In genomic region chrX:80810365-80810978, GRCh38 we compare ENCODE assay signal across 8 cellular contexts. TPM values are rescaled to one million over a fixed set of nuclear protein-coding genes. Genes with fewer than 3 reads are reported as not detected.
DNase-seq lines count a peak whose midpoint lies in the region; ATAC-seq, FAIRE-seq and TF ChIP-seq lines count a peak whose summit lies in the region.

No MANE protein-coding gene starts in this region.

- TF ChIP-seq EP300 in A549 (IDR thresholded peaks at IDR 0.05) (no peak), HepG2 (IDR thresholded peaks at IDR 0.05; ENCODE audit: low read depth in 2 of 2, low read length in 2 of 2) (no peak), HepG2 (CRISPR knock-in tag; IDR thresholded peaks at IDR 0.05; ENCODE audit: borderline replicate concordance) (no peak)

- H3K4me3 ChIP-seq in A549 (peak overlapping the region; percentile 80), HEK293 (ENCODE audit: low read depth, low read length) (peak overlapping the region; percentile 47), HepG2 (replicated peaks in 1 of 3; ENCODE audit: insufficient read depth in 1 of 3, low read depth in 2 of 3, low read length in 3 of 3) (peak overlapping the region; percentile 60 to 73 (median 69)), urinary bladder (ENCODE audit: low read depth, low read length) (peak overlapping the region; percentile 44)

- no peaks in the 10 kb centered on the region for H4K20me1 ChIP-seq in HepG2 (ENCODE audit: insufficient read depth, low read length)

- DNase-seq in A549 (ENCODE audit: low read depth in 1 of 2, low spot score in 1 of 2): peak; percentile 0 to 2
- DNase-seq in HepG2 (ENCODE audit: low spot score): no peak
- DNase-seq in omental fat pad (ENCODE audit: low spot score): no peak

- TF ChIP-seq RAD21 in A549 (conservative IDR thresholded peaks at IDR 0.05 in 1 of 2, IDR thresholded peaks at IDR 0.05 in 1 of 2) (no peak), HepG2 (CRISPR knock-in tag; IDR thresholded peaks at IDR 0.05) (no peak)

- TF ChIP-seq POLR2A in A549 (IDR thresholded peaks at IDR 0.05; ENCODE audit: low read length) (no peak), HepG2 (IDR thresholded peaks at IDR 0.05; ENCODE audit: insufficient read depth in 1 of 2, low read depth in 2 of 2, low read length in 2 of 2) (no peak)

- CTCF ChIA-PET in A549 (lab: Yijun Ruan, JAX): no interaction called here
- CTCF ChIA-PET in HEK293 (lab: Yijun Ruan, JAX): interaction anchor here (0.6 kb wide), 1 partner anchor 391 kb away, joined by 4 read pairs; no protein-coding TSS in a partner anchor
- CTCF ChIA-PET in HepG2 (lab: Yijun Ruan, JAX; ENCODE audit: low intra/inter-chr PET ratio, low total read pairs): no interaction called here

- peak overlapping the region; percentile 71 for H3K9ac ChIP-seq in HepG2 (ENCODE audit: insufficient read depth, low read depth, low read length)

- H3K27ac ChIP-seq in A549: peak overlapping the region; percentile 91 to 97
- H3K27ac ChIP-seq in HEK293 (ENCODE audit: extremely low read depth, low read depth, low read length): peak overlapping the region; percentile 34; the same call in 1 of the 2 replicates
- H3K27ac ChIP-seq in angular gyrus (ENCODE audit: low read depth, low read length): peak overlapping the region; percentile 30
- H3K27ac ChIP-seq in HepG2 (ENCODE audit: extremely low read length, insufficient read depth, low read length): peak overlapping the region; percentile 66
- peak overlapping the region; percentile 23 for H3K27ac ChIP-seq in urinary bladder (ENCODE audit: low read depth)

- ATAC-seq in A549: no peak
- ATAC-seq in HepG2: peak; percentile 22
- ATAC-seq in HG02938 (IDR thresholded peaks at IDR 0.05; ENCODE audit: unreplicated experiment): no peak
- ATAC-seq in HG02610 (IDR thresholded peaks at IDR 0.05; ENCODE audit: unreplicated experiment): no peak
- ATAC-seq in omental fat pad (ENCODE audit: low FRiP score): no peak

- H3K4me2 ChIP-seq in A549 (peak overlapping the region; percentile 81), HepG2 (ENCODE audit: low read depth, low read length) (peak overlapping the region; percentile 44)

- WGBS in A549 (ENCODE audit: missing lambda C conversion rate): 9% methylated on average over 9 of the region's 9 CpGs
- 1% methylated on average over 9 of the region's 9 CpGs for WGBS in HepG2 (ENCODE audit: low lambda C conversion rate)
- 13% methylated on average over 9 of the region's 9 CpGs for WGBS in urinary bladder

- POLR2A ChIA-PET in A549 (lab: Yijun Ruan, JAX): interaction anchor here (0.9 to 1.0 kb wide), 2 partner anchors 11 to 18 kb away, joined by 3 read pairs; no protein-coding TSS in a partner anchor
- POLR2A ChIA-PET in HEK293 (lab: Yijun Ruan, JAX): interaction anchor here (0.6 to 0.7 kb wide), 2 partner anchors 8 to 130 kb away, joined by 3 to 4 read pairs; no protein-coding TSS in a partner anchor
- POLR2A ChIA-PET in HepG2 (lab: Yijun Ruan, JAX): interaction anchor here (0.7 kb wide), 1 partner anchor 16 kb away, joined by 3 read pairs; no protein-coding TSS in a partner anchor

- H3K4me1 ChIP-seq in A549: peaks cover 9% of the 10 kb centered on the region; the same call in 2 of the 3 replicates
- no peaks in the 10 kb centered on the region for H3K4me1 ChIP-seq in HEK293 (ENCODE audit: control insufficient read depth, insufficient read depth, low read length)
- peaks cover 13% of the 10 kb centered on the region; the same call in 1 of the 2 replicates for H3K4me1 ChIP-seq in HepG2 (ENCODE audit: insufficient read depth, low read length)
- H3K4me1 ChIP-seq in urinary bladder (ENCODE audit: insufficient read depth): no peaks in the 10 kb centered on the region

- FAIRE-seq in A549 (lab: Jason Lieb, UNC): no peak
- no peak for FAIRE-seq in HepG2 (lab: Jason Lieb, UNC)

- TSS peak; percentile 83 for BruUV-seq in HepG2 (replicated peaks; lab: Mats Ljungman, UMichigan)

- no peaks in the 10 kb centered on the region for H3K9me3 ChIP-seq in A549
- no peaks in the 10 kb centered on the region for H3K9me3 ChIP-seq in HEK293 (ENCODE audit: control insufficient read depth, insufficient read depth, low read depth, low read length)
- no peaks in the 10 kb centered on the region for H3K9me3 ChIP-seq in HepG2 (ENCODE audit: low read length)

- in situ Hi-C loops in HepG2 (cut with HindIII; ENCODE audit: extremely low pct_ligation_motif_present, low pct_unique_long_range_greater_than_20kb): no loop called here

- no peak for TF ChIP-seq CTCF in A549 (IDR thresholded peaks at IDR 0.05)
- TF ChIP-seq CTCF in HEK293 (tag by site-specific recombination; IDR thresholded peaks at IDR 0.05): no peak
- no peak for TF ChIP-seq CTCF in HepG2 (CRISPR knock-in tag; IDR thresholded peaks at IDR 0.05)
- no peak for TF ChIP-seq CTCF in omental fat pad (IDR thresholded peaks at IDR 0.05)

- peaks cover 0 to 6% of the 10 kb centered on the region in 2 experiments; a peak in 1 of 3 replicates for H3K36me3 ChIP-seq in HEK293 (ENCODE audit: control insufficient read depth in 2 of 2, insufficient read depth in 1 of 2, low read length in 2 of 2)
- H3K36me3 ChIP-seq in HepG2 (replicated peaks in 1 of 2; ENCODE audit: control insufficient read depth in 1 of 2, insufficient read depth in 2 of 2, low read length in 2 of 2): no peaks in the 10 kb centered on the region
- H3K36me3 ChIP-seq in urinary bladder (ENCODE audit: insufficient read depth): no peaks in the 10 kb centered on the region

- peaks cover 4% of the 10 kb centered on the region for H3K79me2 ChIP-seq in HepG2 (ENCODE audit: insufficient read depth, low read length)

- peak overlapping the region; percentile 72 for H2AFZ ChIP-seq in HepG2 (ENCODE audit: low read length)

- H3K27me3 ChIP-seq in HepG2 (ENCODE audit: control insufficient read depth in 1 of 2, insufficient read depth in 2 of 2, low read length in 2 of 2): no peaks in the 10 kb centered on the region

- intact Hi-C loops in HepG2 (cut with micrococcal nuclease; ENCODE audit: unreplicated experiment): loop anchor here (10.0 kb wide), 1 partner anchor 394 kb away; the partner anchor contains the start of genes HMGN5 and SH3BGRL

TF ChIP-seq in A549, 52 proteins besides CTCF, POLR2A, EP300 and RAD21 (continues in another document):
- 0 out of 2 replicates have a peak, but pooled peaks have one; percentile 3 for TF ChIP-seq PHF8 (IDR thresholded peaks at IDR 0.05; ENCODE audit: borderline replicate concordance, low read depth)

TF ChIP-seq in HEK293, 187 proteins besides CTCF, POLR2A, EP300 and RAD21:
- TF ChIP-seq ZBTB48 (tag by site-specific recombination; IDR thresholded peaks at IDR 0.05): no peak
- TF ChIP-seq ZNF629 (tag by site-specific recombination; IDR thresholded peaks at IDR 0.05): 0 out of 2 replicates have a peak, but pooled peaks have one; percentile 7
- TF ChIP-seq REPIN1 (tag by site-specific recombination; IDR thresholded peaks at IDR 0.05; ENCODE audit: low read depth): no peak
- no peak for TF ChIP-seq HOXD13 (CRISPR knock-in tag; IDR thresholded peaks at IDR 0.05; ENCODE audit: borderline replicate concordance)

TF ChIP-seq in HepG2, 621 proteins besides CTCF, POLR2A, EP300 and RAD21 (continues in another document):
- no peak for TF ChIP-seq DR1 (CRISPR knock-in tag; IDR thresholded peaks at IDR 0.05)
- no peak for TF ChIP-seq ZFX (CRISPR knock-in tag; IDR thresholded peaks at IDR 0.05; ENCODE audit: low read depth)
- TF ChIP-seq BCL3 (CRISPR knock-in tag; IDR thresholded peaks at IDR 0.05): no peak

RNA-seq across cellular contexts. Expression of gene BRWD3, which starts 0.8 kb away (rescaled TPM):
- 15.4 and 16.1 TPM in 2 replicates for polyA plus RNA-seq in A549 (2011; rRNA removed)
- polyA plus RNA-seq in A549 (2012; cell fraction: cytosol; rRNA removed): 1.1 and 1.2 TPM in 2 replicates
- polyA plus RNA-seq in A549 (2012; cell fraction: nucleus; rRNA removed): 2.1 and 2.4 TPM in 2 replicates
- 4.6 to 5.2 TPM (median 5.1 TPM) in 3 replicates for polyA plus RNA-seq in A549 (2017; fragmentation: RNase III; extraction: RNeasy Plus Mini Kit Qiagen cat#74134 plus additional on column Dnase treatment)
- polyA minus RNA-seq in A549 (2011; rRNA and poly(A)+ RNA removed): 22.5 and 25.0 TPM in 2 replicates
- 8.3 and 12.4 TPM in 2 replicates for total RNA-seq in HepG2 (2016; rRNA removed; fragmentation: Illumina TruSeq; extraction: Trizol)
- total RNA-seq in HepG2 (2016; cell fraction: cytosol; rRNA removed; fragmentation: Illumina TruSeq; extraction: Trizol; ENCODE audit: low read depth): 2.1 and 3.2 TPM in 2 replicates
- total RNA-seq in HepG2 (2016; cell fraction: insoluble cytoplasmic fraction; rRNA removed; fragmentation: Illumina TruSeq; extraction: Trizol): 7.8 and 11.1 TPM in 2 replicates
- total RNA-seq in HepG2 (2016; cell fraction: membrane; rRNA removed; fragmentation: Illumina TruSeq; extraction: Trizol): 3.2 and 3.7 TPM in 2 replicates
- total RNA-seq in HepG2 (2016; cell fraction: nucleus; rRNA removed; fragmentation: Illumina TruSeq; extraction: Trizol): 12.6 and 12.7 TPM in 2 replicates
- 9.9 and 11.7 TPM in 2 replicates for polyA plus RNA-seq in HepG2 (2011; rRNA removed)
- 3.5 and 6.1 TPM in 2 replicates for polyA plus RNA-seq in HepG2 (2011; cell fraction: cytosol; rRNA removed)
- polyA plus RNA-seq in HepG2 (2011; cell fraction: nucleus; rRNA removed): 13.4 and 16.3 TPM in 2 replicates
- polyA plus RNA-seq in HepG2 (2012): 12.4 and 13.8 TPM in 2 replicates
- 0.11 TPM in 2 replicates for polyA plus RNA-seq in HepG2 (2016; cell fraction: cytosol; fragmentation: Illumina TruSeq; extraction: Trizol; ENCODE audit: low read depth)
- polyA plus RNA-seq in HepG2 (2016; cell fraction: insoluble cytoplasmic fraction; fragmentation: Illumina TruSeq; extraction: Trizol; ENCODE audit: low read depth): 4.4 and 4.5 TPM in 2 replicates
- polyA plus RNA-seq in HepG2 (2016; cell fraction: membrane; fragmentation: Illumina TruSeq; extraction: Trizol; ENCODE audit: low read depth): 0.45 and 0.64 TPM in 2 replicates
- polyA plus RNA-seq in HepG2 (2016; cell fraction: nucleus; fragmentation: Illumina TruSeq; extraction: Trizol; ENCODE audit: insufficient read depth, low read depth): 5.6 and 7.1 TPM in 2 replicates
- 31.0 and 42.4 TPM in 2 replicates for polyA minus RNA-seq in HepG2 (2011; rRNA and poly(A)+ RNA removed; ENCODE audit: low replicate concordance)
- polyA minus RNA-seq in HepG2 (2011; cell fraction: cytosol; rRNA and poly(A)+ RNA removed): 15.0 and 19.4 TPM in 2 replicates
- 68.6 and 71.8 TPM in 2 replicates for polyA minus RNA-seq in HepG2 (2011; cell fraction: nucleus; rRNA and poly(A)+ RNA removed)
- total RNA-seq in urinary bladder: 48.4 TPM
- polyA plus RNA-seq in urinary bladder: 2.8 TPM
- total RNA-seq in omental fat pad: 10 to 100 TPM; 11.7 to 26.5 (median 16.0) TPM

Comparison
In these comparisons a context has a peak if more than half of its experiments do, and no peak if none do; other contexts are left out.
1. DNase-seq: peak in A549 (2 of 2); none in HepG2 (single experiment) and omental fat pad (single experiment).
2. H3K27ac ChIP-seq: peak in every context shown above with its lines; median percentile 94 in A549; 66 in HepG2; 34 in HEK293; 30 in angular gyrus; 23 in urinary bladder.
3. Peak in every context shown above with its lines, with median percentiles within 50 percentile points of each other: H3K4me3 ChIP-seq.